Comparison of ENCODE assay signal across 8 cellular contexts in genomic region chr12:56152756-56153137, GRCh38. TPM values are rescaled to one million over a fixed set of nuclear protein-coding genes. Genes with fewer than 3 reads are reported as not detected.
A peak's percentile ranks its signal among the peaks of the same experiment; 100 is the strongest.
DNase-seq lines count a peak whose midpoint lies in the region; ATAC-seq and TF ChIP-seq lines count a peak whose summit lies in the region.

No MANE protein-coding gene starts in this region.

- H3K9me2 ChIP-seq in SK-N-SH: no peaks in the 10 kb centered on the region

- no peak for TF ChIP-seq CTCF in GM12875 (IDR thresholded peaks at IDR 0.05; ENCODE audit: borderline replicate concordance, insufficient read depth, low read depth, low read length)
- TF ChIP-seq CTCF in SK-N-SH (IDR thresholded peaks at IDR 0.05): no peak
- no peak for TF ChIP-seq CTCF in fibroblast of lung (conservative IDR thresholded peaks at IDR 0.05 in 1 of 2, IDR thresholded peaks at IDR 0.05 in 1 of 2; ENCODE audit: low read depth in 1 of 2, low read length in 2 of 2)
- TF ChIP-seq CTCF in retinal pigment epithelial cell (conservative IDR thresholded peaks at IDR 0.05; ENCODE audit: low read depth, low read length): no peak

- H3K4me3 ChIP-seq in GM12875 (ENCODE audit: low read depth, low read length): peak overlapping the region; percentile 73
- peak overlapping the region; percentile 62 to 87 for H3K4me3 ChIP-seq in SK-N-SH (ENCODE audit: low read depth in 2 of 2, low read length in 1 of 2)
- peak overlapping the region; percentile 53 to 83 (median 68) for H3K4me3 ChIP-seq in fibroblast of lung (replicated peaks in 1 of 4; ENCODE audit: control extremely low read depth in 1 of 4, insufficient read depth in 1 of 4, low read depth in 3 of 4, low read length in 4 of 4)
- peak overlapping the region; percentile 82 for H3K4me3 ChIP-seq in retinal pigment epithelial cell (ENCODE audit: low read length)

- H2AFZ ChIP-seq in SK-N-SH (ENCODE audit: low read depth): no peak overlapping the region; the same call in 1 of the 2 replicates
- peak overlapping the region; percentile 18 for H2AFZ ChIP-seq in fibroblast of lung (ENCODE audit: low read length)

- TF ChIP-seq EP300 in SK-N-SH (IDR thresholded peaks at IDR 0.05; ENCODE audit: borderline replicate concordance in 1 of 2, low read depth in 1 of 2, low read length in 1 of 2): no peak

- H3K4me1 ChIP-seq in SK-N-SH (ENCODE audit: control insufficient read depth in 1 of 2, insufficient read depth in 2 of 2, low read depth in 1 of 2, low read length in 1 of 2) (peaks cover 23 to 25% of the 10 kb centered on the region in 2 experiments; a peak in 3 of 4 replicates), fibroblast of lung (ENCODE audit: control insufficient read depth, extremely low read depth, insufficient read depth, low read length) (peaks cover 16% of the 10 kb centered on the region)

- H3K27me3 ChIP-seq in SK-N-SH (ENCODE audit: insufficient read depth) (no peaks in the 10 kb centered on the region), fibroblast of lung (ENCODE audit: control insufficient read depth, insufficient read depth, low read length) (no peaks in the 10 kb centered on the region)

- H3F3A ChIP-seq in SK-N-SH (replicated peaks; ENCODE audit: insufficient read depth): peaks cover 25% of the 10 kb centered on the region

- peak overlapping the region; percentile 95 for H3K4me2 ChIP-seq in SK-N-SH
- peak overlapping the region; percentile 86 for H3K4me2 ChIP-seq in fibroblast of lung (ENCODE audit: extremely low read depth, insufficient read depth, low read length)

- no peaks in the 10 kb centered on the region for H4K20me1 ChIP-seq in SK-N-SH (ENCODE audit: insufficient read depth)
- H4K20me1 ChIP-seq in fibroblast of lung (ENCODE audit: control insufficient read depth, extremely low read depth, insufficient read depth, low read length): no peaks in the 10 kb centered on the region

- DNase-seq in SK-N-SH: peak; percentile 48
- no peak for DNase-seq in fibroblast of lung (ENCODE audit: low read depth in 2 of 2)
- DNase-seq in retinal pigment epithelial cell (ENCODE audit: low read depth): no peak
- no peak for DNase-seq in iPS-NIHi11 (ENCODE audit: low spot score)
- DNase-seq in COLO668 (lab: John Stamatoyannopoulos, UW; ENCODE audit: unreplicated experiment): no peak
- no peak for DNase-seq in NCI-H1105 (lab: John Stamatoyannopoulos, UW)

- H3K27ac ChIP-seq in SK-N-SH (ENCODE audit: low read depth in 2 of 2, low read length in 1 of 2) (peak overlapping the region; percentile 54 to 85; a peak in 3 of 4 replicates), fibroblast of lung (ENCODE audit: insufficient read depth, low read length) (peak overlapping the region; percentile 76)

- 5% methylated on average over 7 of the region's 7 CpGs for WGBS in SK-N-SH (ENCODE audit: low lambda C conversion rate)

- H3K9ac ChIP-seq in SK-N-SH (peak overlapping the region; percentile 82), fibroblast of lung (ENCODE audit: insufficient read depth, low read length) (peak overlapping the region; percentile 46)

- POLR2A ChIA-PET in SK-N-SH (lab: Yijun Ruan, JAX): no interaction called here

- CTCF ChIA-PET in SK-N-SH (lab: Yijun Ruan, JAX): no interaction called here

- no peaks in the 10 kb centered on the region for H3K9me3 ChIP-seq in SK-N-SH
- no peaks in the 10 kb centered on the region for H3K9me3 ChIP-seq in fibroblast of lung (ENCODE audit: control insufficient read depth, insufficient read depth, low read depth, low read length)

- peaks cover 6 to 9% of the 10 kb centered on the region in 2 experiments for H3K36me3 ChIP-seq in SK-N-SH (replicated peaks in 1 of 2; ENCODE audit: control insufficient read depth in 1 of 2, insufficient read depth in 2 of 2, low read length in 1 of 2)
- H3K36me3 ChIP-seq in fibroblast of lung (ENCODE audit: control insufficient read depth, insufficient read depth, low read length): no peaks in the 10 kb centered on the region

- no peak for ATAC-seq in HG03196 (IDR thresholded peaks at IDR 0.05; ENCODE audit: unreplicated experiment)

- TF ChIP-seq RAD21 in SK-N-SH (IDR thresholded peaks at IDR 0.05; ENCODE audit: low read length): no peak

- peaks cover 34% of the 10 kb centered on the region for H3K79me2 ChIP-seq in SK-N-SH (ENCODE audit: insufficient read depth)
- peaks cover 5% of the 10 kb centered on the region for H3K79me2 ChIP-seq in fibroblast of lung (ENCODE audit: control insufficient read depth, insufficient read depth, low read length)

TF ChIP-seq in SK-N-SH, 30 proteins besides CTCF, POLR2A, EP300 and RAD21:
- no peak for TF ChIP-seq YY1 (IDR thresholded peaks at IDR 0.05; ENCODE audit: low read depth)
- TF ChIP-seq PBX3 (IDR thresholded peaks at IDR 0.05): no peak
- no peak for TF ChIP-seq SMC3 (IDR thresholded peaks at IDR 0.05; ENCODE audit: low read depth, low read length)
- TF ChIP-seq MEF2A (IDR thresholded peaks at IDR 0.05; ENCODE audit: borderline replicate concordance, low read depth): no peak
- no peak for TF ChIP-seq MXI1 (IDR thresholded peaks at IDR 0.05; ENCODE audit: low read depth, low read length)
- no peak for TF ChIP-seq CHD2 (IDR thresholded peaks at IDR 0.05; ENCODE audit: low read length, partially characterized antibody)
- no peak for TF ChIP-seq USF1 (IDR thresholded peaks at IDR 0.05; ENCODE audit: borderline replicate concordance, low read depth)
- no peak for TF ChIP-seq FOSL2 (IDR thresholded peaks at IDR 0.05; ENCODE audit: borderline replicate concordance, low read depth)
TF ChIP-seq in SK-N-SH: peak in this region for 0.

RNA-seq across cellular contexts. Expression of gene MYL6B, which starts 0.4 kb away (rescaled TPM):
- polyA plus RNA-seq in SK-N-SH (2012; rRNA removed) (203 and 234 TPM in 2 replicates), fibroblast of lung (87.7 and 99.1 TPM in 2 replicates)
- 217 and 220 TPM in 2 replicates for polyA plus RNA-seq in SK-N-SH (2012; cell fraction: cytosol; rRNA removed)
- polyA plus RNA-seq in SK-N-SH (2012; cell fraction: nucleus; rRNA removed): 99.3 and 133 TPM in 2 replicates
- 71.7 and 98.6 TPM in 2 replicates for total RNA-seq in fibroblast of lung
- polyA plus RNA-seq in fibroblast of lung (2012): 163 and 171 TPM in 2 replicates
- 40.3 and 69.5 TPM in 2 replicates for polyA minus RNA-seq in fibroblast of lung (ENCODE audit: low replicate concordance)

RNA-seq across cellular contexts. Expression of gene MYL6, which starts 5.4 kb away (rescaled TPM):
- polyA plus RNA-seq in SK-N-SH (2012; rRNA removed) (4,697 and 4,711 TPM in 2 replicates), fibroblast of lung (6,238 and 7,941 TPM in 2 replicates)
- polyA plus RNA-seq in SK-N-SH (2012; cell fraction: cytosol; rRNA removed): 5,071 and 5,786 TPM in 2 replicates
- 2,747 and 3,220 TPM in 2 replicates for polyA plus RNA-seq in SK-N-SH (2012; cell fraction: nucleus; rRNA removed)
- 1,163 and 1,517 TPM in 2 replicates for total RNA-seq in fibroblast of lung
- 4,582 and 6,828 TPM in 2 replicates for polyA plus RNA-seq in fibroblast of lung (2012)
- polyA minus RNA-seq in fibroblast of lung (ENCODE audit: low replicate concordance): 818 and 1,187 TPM in 2 replicates

RNA-seq across cellular contexts. Expression of gene ESYT1, which starts 24.7 kb away (rescaled TPM):
- 132 and 143 TPM in 2 replicates for polyA plus RNA-seq in SK-N-SH (2012; rRNA removed)
- polyA plus RNA-seq in SK-N-SH (2012; cell fraction: cytosol; rRNA removed): 76.6 and 100 TPM in 2 replicates
- polyA plus RNA-seq in SK-N-SH (2012; cell fraction: nucleus; rRNA removed): 203 and 237 TPM in 2 replicates
- total RNA-seq in fibroblast of lung: 261 and 446 TPM in 2 replicates
- polyA plus RNA-seq in fibroblast of lung: 182 and 260 TPM in 2 replicates
- 135 and 167 TPM in 2 replicates for polyA plus RNA-seq in fibroblast of lung (2012)
- 837 and 884 TPM in 2 replicates for polyA minus RNA-seq in fibroblast of lung (ENCODE audit: low replicate concordance)

RNA-seq across cellular contexts. Expression of gene ZC3H10, which starts 34.7 kb away (rescaled TPM):
- polyA plus RNA-seq in SK-N-SH (2012; rRNA removed) (1.9 and 2.0 TPM in 2 replicates), fibroblast of lung (1.8 and 1.9 TPM in 2 replicates)
- polyA plus RNA-seq in SK-N-SH (2012; cell fraction: cytosol; rRNA removed): 1.1 and 1.3 TPM in 2 replicates
- polyA plus RNA-seq in SK-N-SH (2012; cell fraction: nucleus; rRNA removed): 4.3 and 4.4 TPM in 2 replicates
- 5.6 and 7.2 TPM in 2 replicates for total RNA-seq in fibroblast of lung
- 1.9 and 3.5 TPM in 2 replicates for polyA plus RNA-seq in fibroblast of lung (2012)
- polyA minus RNA-seq in fibroblast of lung (ENCODE audit: low replicate concordance): 2.9 and 4.0 TPM in 2 replicates

RNA-seq across cellular contexts. Expression of gene RPL41, which starts 36.3 kb away (rescaled TPM):
- 11,334 and 12,464 TPM in 2 replicates for polyA plus RNA-seq in SK-N-SH (2012; rRNA removed)
- polyA plus RNA-seq in SK-N-SH (2012; cell fraction: cytosol; rRNA removed): 13,670 and 22,985 TPM in 2 replicates
- 3,083 and 6,187 TPM in 2 replicates for polyA plus RNA-seq in SK-N-SH (2012; cell fraction: nucleus; rRNA removed)
- 2,664 and 4,175 TPM in 2 replicates for total RNA-seq in fibroblast of lung
- 6,961 and 9,604 TPM in 2 replicates for polyA plus RNA-seq in fibroblast of lung
- 7,932 and 8,024 TPM in 2 replicates for polyA plus RNA-seq in fibroblast of lung (2012)
- polyA minus RNA-seq in fibroblast of lung (ENCODE audit: low replicate concordance): 1,416 and 1,475 TPM in 2 replicates
